ENCODE assay signal across 29 cellular contexts in genomic region chr18:79631096-79631507, GRCh38. TPM values are rescaled to one million over a fixed set of nuclear protein-coding genes. Genes with fewer than 3 reads are reported as not detected.
DNase-seq lines count a peak whose midpoint lies in the region; ATAC-seq, FAIRE-seq and TF ChIP-seq lines count a peak whose summit lies in the region.
"Had no signal": no experiment of that assay in that cellular context is flagged by ENCODE, and none has a peak within 500 bp of the region (broad histone marks: within the 10 kb centered on the region; RNA-seq: fewer than 3 reads in every experiment).

No MANE protein-coding gene starts in this region.

- POLR2A ChIA-PET in PC-3 (lab: Charles Lee; ENCODE audit: unreplicated experiment) = no interaction called here
- POLR2A ChIA-PET in HEK293T (lab: Yijun Ruan, JAX) = no interaction called here

- H3K9me3 Mint-ChIP-seq in immature natural killer cell = peaks cover 0 to 8% (median 2%) of the 10 kb centered on the region in 6 donors

- no peak overlapping the region for H3K14ac ChIP-seq in trophoblast cell (ENCODE audit: low read length)

- H3K36me3 ChIP-seq in PC-3 (ENCODE audit: low read depth, low read length) (no peaks in the 10 kb centered on the region), trophoblast cell (ENCODE audit: control insufficient read depth in 1 of 2, insufficient read depth in 2 of 2, low read length in 2 of 2) (no peaks in the 10 kb centered on the region)
- H3K36me3 ChIP-seq: adrenal gland; BLaER1 treated with 17β-estradiol and CSF1 and Interleukin-3, amounts not matched to agents 10 nM and 100 nM; MG63; tibial nerve had no signal

- peak overlapping the region; percentile 91 for H3K4me2 ChIP-seq in PC-3 (ENCODE audit: low read length)
- no peak overlapping the region for H3K4me2 ChIP-seq in trophoblast cell (ENCODE audit: low read length)
- H3K4me2 ChIP-seq: KMS-11, PC-9 had no signal

- H2AFZ ChIP-seq in PC-3 (ENCODE audit: low read length) (no peak overlapping the region), trophoblast cell (ENCODE audit: insufficient read depth, low read length, poor library complexity) (no peak overlapping the region)
- H2AFZ ChIP-seq: PC-9 had no signal

- H3K36me3 Mint-ChIP-seq in immature natural killer cell = peaks cover 0 to 4% (median 0%) of the 10 kb centered on the region in 3 donors

- no peak overlapping the region for H2BK5ac ChIP-seq in trophoblast cell (ENCODE audit: low read depth, low read length, poor library complexity)

- DNase-seq in GM12891 (ENCODE audit: insufficient read length, low spot score) (no peak), PC-3 (no peak), immature natural killer cell (no peak), trophoblast cell (no peak), activated gamma-delta T cell treated with Interleukin-2 at 50 U/mL for 16 hours (no peak), HEK293T (ENCODE audit: extremely low spot score) (no peak)
- DNase-seq: activated CD4-positive, alpha-beta T cell treated with anti-CD3 and anti-CD28 coated beads for 48 hours; activated naive CD4-positive, alpha-beta T cell treated with Interleukin-2 at 50 U/mL for 16 hours; body of pancreas; COR-L47; H7; kidney glomerular epithelial cell; NCI-H1105 treated with DMSO at 0.1 percent for 48 hours; NCI-H1930; NCI-H526 treated with DMSO at 0.1 percent for 48 hours; NK-92 treated with Interleukin-12 subunit alpha and Interleukin-12 subunit beta, amount 100 ng/mL, for 24 hours; PC-9; stimulated activated CD4-positive, alpha-beta T cell treated with anti-CD3 and anti-CD28 coated beads, Interleukin-1b, Interleukin-23, amount 100 ng/mL, for 48 hours had no signal

- no peaks in the 10 kb centered on the region for H3F3A ChIP-seq in PC-3 (ENCODE audit: low read length, unreplicated experiment)

- H3K9me2 ChIP-seq in PC-3 (replicated peaks; ENCODE audit: low read length) = no peaks in the 10 kb centered on the region

- no peak overlapping the region for H3K9ac ChIP-seq in PC-3 (ENCODE audit: low read length)
- H3K9ac ChIP-seq in trophoblast cell (ENCODE audit: low read length) = no peak overlapping the region
- H3K9ac ChIP-seq: BLaER1 treated with 17β-estradiol and CSF1 and Interleukin-3, amounts not matched to agents 10 nM and 100 nM; KMS-11 had no signal

- H3K4me3 ChIP-seq in PC-3 (ENCODE audit: low read length) (no peak overlapping the region), trophoblast cell (ENCODE audit: low read depth, low read length) (peak overlapping the region; percentile 37)
- H3K4me3 ChIP-seq: adrenal gland; BLaER1 treated with 17β-estradiol and CSF1 and Interleukin-3, amounts not matched to agents 10 nM and 100 nM; body of pancreas; lung; PC-9; SK-N-MC; tibial nerve had no signal

- no peak overlapping the region for H4K12ac ChIP-seq in trophoblast cell (ENCODE audit: low read depth, low read length)

- H3K23ac ChIP-seq in trophoblast cell (ENCODE audit: low read length) = no peak overlapping the region

- H3K4me1 ChIP-seq in PC-3 (ENCODE audit: insufficient read depth, low read length) (no peaks in the 10 kb centered on the region), trophoblast cell (ENCODE audit: control insufficient read depth in 1 of 2, insufficient read depth in 2 of 2, low read length in 2 of 2) (no peaks in the 10 kb centered on the region)
- H3K4me1 ChIP-seq: adrenal gland, body of pancreas, tibial nerve had no signal

- no peak overlapping the region for H3K18ac ChIP-seq in trophoblast cell (ENCODE audit: low read length)

- CTCF ChIA-PET in PC-3 (lab: Charles Lee) = no interaction called here
- CTCF ChIA-PET in HEK293T (lab: Yijun Ruan, JAX) = no interaction called here

- H3K79me1 ChIP-seq in trophoblast cell (ENCODE audit: low read length) = no peaks in the 10 kb centered on the region

- TF ChIP-seq CTCF in PC-3 (conservative IDR thresholded peaks at IDR 0.05; ENCODE audit: low read depth, low read length) = no peak

- H3K9me3 ChIP-seq in PC-3 (ENCODE audit: low read length) (no peaks in the 10 kb centered on the region), trophoblast cell (ENCODE audit: insufficient read depth, low read depth, low read length) (peaks cover 25% of the 10 kb centered on the region)
- H3K9me3 ChIP-seq: adrenal gland, body of pancreas, MG63, tibial nerve had no signal

- H3K27me3 ChIP-seq in PC-3 (ENCODE audit: low read length) = peaks cover 35% of the 10 kb centered on the region
- no peaks in the 10 kb centered on the region for H3K27me3 ChIP-seq in trophoblast cell (ENCODE audit: insufficient read depth, low read length)
- H3K27me3 ChIP-seq: body of pancreas, MG63, tibial nerve had no signal

- H3K4ac ChIP-seq in trophoblast cell (ENCODE audit: low read depth, low read length) = no peak overlapping the region

- intact Hi-C loops in PC-3 (cut with micrococcal nuclease) = no loop called here

- H3K79me2 ChIP-seq in PC-3 (ENCODE audit: low read length) = no peaks in the 10 kb centered on the region
- no peaks in the 10 kb centered on the region for H3K79me2 ChIP-seq in trophoblast cell (ENCODE audit: control insufficient read depth, insufficient read depth, low read length, poor library complexity)

- ATAC-seq in PC-3 = no peak
- ATAC-seq in GM21717 (IDR thresholded peaks at IDR 0.05; ENCODE audit: unreplicated experiment) = no peak
- ATAC-seq: body of pancreas, right cardiac atrium had no signal

- H4K8ac ChIP-seq in trophoblast cell (ENCODE audit: low read depth, low read length) = no peak overlapping the region

- no peak overlapping the region for H3K27ac ChIP-seq in PC-3 (ENCODE audit: low read length)
- no peak overlapping the region for H3K27ac ChIP-seq in trophoblast cell (ENCODE audit: low read depth, low read length)
- H3K27ac ChIP-seq: adrenal gland; BLaER1 treated with 17β-estradiol and CSF1 and Interleukin-3, amounts not matched to agents 10 nM and 100 nM; body of pancreas; KMS-11; PC-9; SK-N-MC; tibial nerve had no signal

- H2AK5ac ChIP-seq in trophoblast cell (ENCODE audit: low read length) = no peak overlapping the region

- H4K91ac ChIP-seq in trophoblast cell (ENCODE audit: low read depth, low read length) = no peak overlapping the region

- H3K27me3 Mint-ChIP-seq in immature natural killer cell (ENCODE audit: low read depth in 3 of 3) = peaks cover 20 to 31% (median 25%) of the 10 kb centered on the region in 3 donors

- no TSS peak for BruUV-seq in PC-3 (replicated peaks; lab: Mats Ljungman, UMichigan)

- FAIRE-seq in GM12891 (lab: Jason Lieb, UNC) = peak; percentile 41
- FAIRE-seq: frontal cortex, GM12892 had no signal

- H2BK120ac ChIP-seq in trophoblast cell (ENCODE audit: insufficient read depth, low read length, poor library complexity) = no peak overlapping the region

- H4K20me1 ChIP-seq in PC-3 (ENCODE audit: low read length) = no peaks in the 10 kb centered on the region

- H3K27ac Mint-ChIP-seq in immature natural killer cell = peak overlapping the region in 2 of 6 donors; percentile 22 to 47

- H2BK12ac ChIP-seq in trophoblast cell (ENCODE audit: low read length) = no peak overlapping the region

- peak overlapping the region; percentile 34 to 75 (median 52) for H3K4me3 Mint-ChIP-seq in immature natural killer cell

- no CpG with 5 or more reads among the region's 21 CpGs for WGBS in trophoblast cell (ENCODE audit: extremely low coverage, insufficient coverage, insufficient read length)

- no peak for TF ChIP-seq POLR2A in GM12891 (IDR thresholded peaks at IDR 0.05; ENCODE audit: low read depth, low read length)

- peaks cover 32 to 33% of the 10 kb centered on the region in 2 donors for H3K4me1 Mint-ChIP-seq in immature natural killer cell

TF ChIP-seq in GM12891, 5 proteins besides CTCF, POLR2A, EP300 and RAD21:
- no peak for TF ChIP-seq PAX5 (IDR thresholded peaks at IDR 0.05; ENCODE audit: insufficient read depth, low read length, severe bottlenecking)
- TF ChIP-seq POU2F2 (IDR thresholded peaks at IDR 0.05; ENCODE audit: low read depth, low read length) = no peak
- TF ChIP-seq POLR2AphosphoS5 (IDR thresholded peaks at IDR 0.05; ENCODE audit: low read depth, low read length) = no peak
- TF ChIP-seq SPI1 (IDR thresholded peaks at IDR 0.05; ENCODE audit: low read depth, low read length) = no peak
- TF ChIP-seq TAF1 (IDR thresholded peaks at IDR 0.05; ENCODE audit: low read depth, low read length) = no peak

TF ChIP-seq in HEK293T, 16 proteins besides CTCF, POLR2A, EP300 and RAD21:
- no peak for TF ChIP-seq FOXM1 (IDR thresholded peaks at IDR 0.05; ENCODE audit: borderline replicate concordance)
- TF ChIP-seq BHLHE40 (IDR thresholded peaks at IDR 0.05; ENCODE audit: borderline replicate concordance) = no peak
- TF ChIP-seq HDGF (IDR thresholded peaks at IDR 0.05; ENCODE audit: borderline replicate concordance) = no peak
- TF ChIP-seq ZNF384 (IDR thresholded peaks at IDR 0.05) = no peak
- no peak for TF ChIP-seq PKNOX1 (IDR thresholded peaks at IDR 0.05)
- no peak for TF ChIP-seq ARNT (IDR thresholded peaks at IDR 0.05)
- TF ChIP-seq FOXK2 (IDR thresholded peaks at IDR 0.05) = no peak
- TF ChIP-seq LEF1 (IDR thresholded peaks at IDR 0.05; ENCODE audit: borderline replicate concordance) = no peak
- TF ChIP-seq ELF4 (IDR thresholded peaks at IDR 0.05) = no peak
- TF ChIP-seq NFRKB (IDR thresholded peaks at IDR 0.05) = no peak
- TF ChIP-seq SUZ12 (IDR thresholded peaks at IDR 0.05) = no peak
- TF ChIP-seq L3MBTL2 (conservative IDR thresholded peaks at IDR 0.05) = no peak
- no peak for TF ChIP-seq FOXA1 (IDR thresholded peaks at IDR 0.05)
- TF ChIP-seq SP1 (IDR thresholded peaks at IDR 0.05) = no peak
- TF ChIP-seq TARDBP (IDR thresholded peaks at IDR 0.05) = no peak
- no peak for TF ChIP-seq CTBP1 (IDR thresholded peaks at IDR 0.05; ENCODE audit: borderline replicate concordance)
TF ChIP-seq in HEK293T: peak in this region for 0.

RNA-seq across cellular contexts. Expression of gene CTDP1, which starts 48.5 kb away (rescaled TPM):
- polyA plus RNA-seq in GM12891 (2012; ENCODE audit: low read depth, missing spikeins) = 11.3 TPM
- 31.7 and 39.3 TPM in 2 replicates for total RNA-seq in PC-3 (2014; rRNA removed)
- polyA plus RNA-seq in immature natural killer cell = 10 to 100 TPM in 1 of 3 donors, 1 to 10 TPM in 2; 6.6 to 20.3 (median 9.3) TPM
- polyA plus RNA-seq in trophoblast cell (2013) = 21.4 and 21.6 TPM in 2 replicates
